In genomic region chr5:80784451-80784850, GRCh38 we compare ENCODE assay signal across 23 cellular contexts.
"Had no signal": no experiment of that assay in that cellular context is flagged by ENCODE, and none has a peak within 500 bp of the region (broad histone marks: within the 10 kb centered on the region; RNA-seq: fewer than 3 reads in every experiment).

No MANE protein-coding gene starts in this region.

- H3K4me1 ChIP-seq: esophagus squamous epithelium, left lung, neural progenitor cell, parathyroid adenoma, prostate gland, sigmoid colon, suprapubic skin, transverse colon, upper lobe of right lung, uterus had no signal

- H3K9me3 Mint-ChIP-seq: effector memory CD8-positive, alpha-beta T cell; nephron; neural progenitor cell; stimulated activated naive B cell treated with anti-CD40 and anti-IgM and Interleukin-4, amounts not matched to agents 10 μg/mL and 1 μg/mL and 100 μg/mL, for 72 hours; stimulated activated naive CD8-positive, alpha-beta T cell treated with anti-CD3 and anti-CD28 coated beads, Interleukin-15, Interleukin-2, amounts not matched to agents 100 ng/mL and 50 ng/mL, for 24 hours had no signal

- H3K27me3 ChIP-seq: esophagus squamous epithelium, left lung, neural progenitor cell, sigmoid colon, suprapubic skin, transverse colon, upper lobe of right lung, uterus had no signal

- H3K4me3 ChIP-seq: esophagus squamous epithelium, left lung, neural progenitor cell, prostate gland, sigmoid colon, suprapubic skin, transverse colon, upper lobe of right lung, uterus had no signal

- H3K27me3 Mint-ChIP-seq: effector memory CD8-positive, alpha-beta T cell; naive thymus-derived CD4-positive, alpha-beta T cell; stimulated activated naive B cell treated with anti-CD40 and anti-IgM and Interleukin-4, amounts not matched to agents 10 μg/mL and 1 μg/mL and 100 μg/mL, for 72 hours; stimulated activated naive CD8-positive, alpha-beta T cell treated with anti-CD3 and anti-CD28 coated beads, Interleukin-15, Interleukin-2, amounts not matched to agents 100 ng/mL and 50 ng/mL, for 24 hours had no signal

- H3K4me1 Mint-ChIP-seq: nephron, neural progenitor cell had no signal

- H3K27ac Mint-ChIP-seq: effector memory CD8-positive, alpha-beta T cell; naive thymus-derived CD4-positive, alpha-beta T cell; nephron; neural progenitor cell; stimulated activated naive B cell treated with anti-CD40 and anti-IgM and Interleukin-4, amounts not matched to agents 10 μg/mL and 1 μg/mL and 100 μg/mL, for 72 hours; stimulated activated naive CD8-positive, alpha-beta T cell treated with anti-CD3 and anti-CD28 coated beads, Interleukin-15, Interleukin-2, amounts not matched to agents 100 ng/mL and 50 ng/mL, for 24 hours had no signal

- DNase-seq: cortex of kidney; effector memory CD8-positive, alpha-beta T cell; erythroblast; esophagus squamous epithelium; head of caudate nucleus; kidney; left lung; mesendoderm; midbrain; naive thymus-derived CD4-positive, alpha-beta T cell; right cardiac atrium; sigmoid colon; stimulated activated CD4-positive, alpha-beta T cell treated with anti-CD3 and anti-CD28 coated beads, Interleukin-4, amount 100 ng/mL, for 4 hours; stimulated activated naive B cell treated with anti-CD40 and anti-IgM and Interleukin-4, amounts not matched to agents 10 μg/mL and 1 μg/mL and 100 μg/mL, for 72 hours; transverse colon; upper lobe of right lung; uterus had no signal

- H3K36me3 ChIP-seq: neural progenitor cell, prostate gland, uterus had no signal

- H3K9me3 ChIP-seq: esophagus squamous epithelium, left lung, prostate gland, sigmoid colon, suprapubic skin, transverse colon, upper lobe of right lung, uterus had no signal

- H3K4me3 Mint-ChIP-seq: effector memory CD8-positive, alpha-beta T cell; naive thymus-derived CD4-positive, alpha-beta T cell; nephron; neural progenitor cell; stimulated activated naive B cell treated with anti-CD40 and anti-IgM and Interleukin-4, amounts not matched to agents 10 μg/mL and 1 μg/mL and 100 μg/mL, for 72 hours; stimulated activated naive CD8-positive, alpha-beta T cell treated with anti-CD3 and anti-CD28 coated beads, Interleukin-15, Interleukin-2, amounts not matched to agents 100 ng/mL and 50 ng/mL, for 24 hours had no signal
